Comparison of ENCODE assay signal across 17 cellular contexts in genomic region chr4:47386592-47387235, GRCh38.
DNase-seq lines count a peak whose midpoint lies in the region; ATAC-seq and TF ChIP-seq lines count a peak whose summit lies in the region.
"Had no signal": no experiment of that assay in that cellular context is flagged by ENCODE, and none has a peak within 500 bp of the region (broad histone marks: within the 10 kb centered on the region; RNA-seq: fewer than 3 reads in every experiment).

No MANE protein-coding gene starts in this region.

- H3K14ac ChIP-seq in IMR-90 (replicated peaks; ENCODE audit: low read depth, low read length): no peak overlapping the region

- no peak overlapping the region for H2AK9ac ChIP-seq in IMR-90 (replicated peaks; ENCODE audit: low read depth, low read length, poor library complexity)

- POLR2A ChIA-PET in IMR-90 (lab: Charles Lee; ENCODE audit: unreplicated experiment): no interaction called here
- POLR2A ChIA-PET in naive thymus-derived CD8-positive, alpha-beta T cell (lab: Charles Lee): no interaction called here
- POLR2A ChIA-PET in activated CD4-positive, alpha-beta T cell treated with anti-CD3 and anti-CD28 coated beads, Interleukin-2, amount 10 ng/mL, durations not matched to agents 7 days and 5 days (lab: Charles Lee): no interaction called here

- no peaks in the 10 kb centered on the region for H3K36me3 Mint-ChIP-seq in naive thymus-derived CD8-positive, alpha-beta T cell
- no peaks in the 10 kb centered on the region for H3K36me3 Mint-ChIP-seq in activated CD4-positive, alpha-beta T cell treated with anti-CD3 and anti-CD28 coated beads, Interleukin-2, amount 10 ng/mL, durations not matched to agents 7 days and 5 days (ENCODE audit: low read depth)
- H3K36me3 Mint-ChIP-seq: CD4-positive, alpha-beta memory T cell had no signal

- H4K20me1 ChIP-seq in IMR-90 (ENCODE audit: insufficient read depth, low read length): no peaks in the 10 kb centered on the region

- H3K4me3 ChIP-seq in IMR-90 (ENCODE audit: insufficient read depth, low read depth, low read length) (no peak overlapping the region), brain microvascular endothelial cell (ENCODE audit: low read depth, low read length) (no peak overlapping the region), MG63 (no peak overlapping the region)

- no peak overlapping the region for H2BK120ac ChIP-seq in IMR-90 (ENCODE audit: low read depth, low read length)

- intact Hi-C loops in IMR-90 (cut with micrococcal nuclease): loop anchor here (10.0 kb wide), 1 partner anchor 178 kb away; no protein-coding TSS in a partner anchor

- DNase-seq in IMR-90 (peak; percentile 18), SK-N-DZ (ENCODE audit: low spot score) (peak; percentile 25), brain microvascular endothelial cell (peak; percentile 5), myocyte (ENCODE audit: low read depth) (peak; percentile 7), MG63 (no peak), AG08396 (ENCODE audit: low spot score) (no peak)
- no peak for DNase-seq in naive thymus-derived CD8-positive, alpha-beta T cell
- DNase-seq in activated CD4-positive, alpha-beta T cell treated with anti-CD3 and anti-CD28 coated beads, Interleukin-2, amount 10 ng/mL, durations not matched to agents 7 days and 5 days: no peak
- DNase-seq: ACHN; CD4-positive, alpha-beta memory T cell; DMS153; DND-41; GF-D8 had no signal

- H3K27me3 ChIP-seq in IMR-90 (ENCODE audit: control insufficient read depth, insufficient read depth, low read length) (no peaks in the 10 kb centered on the region), brain microvascular endothelial cell (replicated peaks) (no peaks in the 10 kb centered on the region), MG63 (no peaks in the 10 kb centered on the region)

- BruUV-seq in IMR-90 (replicated peaks; lab: Mats Ljungman, UMichigan): no TSS peak

- H3K9me3 ChIP-seq in IMR-90 (ENCODE audit: control insufficient read depth, insufficient read depth, low read length): no peaks in the 10 kb centered on the region
- H3K9me3 ChIP-seq in MG63: no peaks in the 10 kb centered on the region

- H2BK20ac ChIP-seq in IMR-90 (ENCODE audit: low read depth, low read length): no peak overlapping the region

- no peak overlapping the region for H4K5ac ChIP-seq in IMR-90 (ENCODE audit: low read depth, low read length)

- H4K8ac ChIP-seq in IMR-90 (ENCODE audit: low read depth in 2 of 2, low read length in 2 of 2): no peak overlapping the region

- TF ChIP-seq POLR2A in IMR-90 (IDR thresholded peaks at IDR 0.05; ENCODE audit: low read depth, low read length): no peak

- no peak overlapping the region for H2BK5ac ChIP-seq in IMR-90 (ENCODE audit: low read depth, low read length, poor library complexity, severe bottlenecking)

- TF ChIP-seq CTCF in IMR-90 (conservative IDR thresholded peaks at IDR 0.05; ENCODE audit: low read depth, low read length) (no peak), brain microvascular endothelial cell (IDR thresholded peaks at IDR 0.05; ENCODE audit: low read depth, low read length, missing control alignments) (no peak)

- no peak overlapping the region for H2AK5ac ChIP-seq in IMR-90 (ENCODE audit: low read depth, low read length)

- ATAC-seq in IMR-90 (ENCODE audit: low read depth): no peak
- ATAC-seq in naive thymus-derived CD8-positive, alpha-beta T cell: no peak
- ATAC-seq: HCT116, HepG2 had no signal

- H3K4me2 ChIP-seq in IMR-90 (ENCODE audit: low read depth, low read length): no peak overlapping the region

- H2AFZ ChIP-seq in IMR-90 (replicated peaks; ENCODE audit: low read length, poor library complexity): no peak overlapping the region

- H3K56ac ChIP-seq in IMR-90 (ENCODE audit: extremely low read depth, insufficient read depth, low read length): no peak overlapping the region

- H3K9ac ChIP-seq in IMR-90 (ENCODE audit: low read depth, low read length): no peak overlapping the region

- no peak overlapping the region for H2BK15ac ChIP-seq in IMR-90 (ENCODE audit: low read depth, low read length)

- H3K36me3 ChIP-seq in IMR-90 (ENCODE audit: control insufficient read depth, insufficient read depth, low read length): no peaks in the 10 kb centered on the region
- no peaks in the 10 kb centered on the region for H3K36me3 ChIP-seq in brain microvascular endothelial cell (replicated peaks)
- no peaks in the 10 kb centered on the region for H3K36me3 ChIP-seq in MG63

- in situ Hi-C loops in IMR-90 (cut with MboI; ENCODE audit: low sequenced_read_pairs): loop anchor here (5.0 to 10.0 kb wide), 2 partner anchors 454 to 532 kb away; no protein-coding TSS in a partner anchor
- in situ Hi-C loops in brain microvascular endothelial cell (cut with HindIII; ENCODE audit: low pct_ligation_motif_present, low sequenced_read_pairs): no loop called here

- H3K4me3 Mint-ChIP-seq in naive thymus-derived CD8-positive, alpha-beta T cell: no peak overlapping the region
- no peak overlapping the region for H3K4me3 Mint-ChIP-seq in activated CD4-positive, alpha-beta T cell treated with anti-CD3 and anti-CD28 coated beads, Interleukin-2, amount 10 ng/mL, durations not matched to agents 7 days and 5 days
- H3K4me3 Mint-ChIP-seq: B cell; CD4-positive, alpha-beta memory T cell had no signal

- H3K4me1 Mint-ChIP-seq in naive thymus-derived CD8-positive, alpha-beta T cell: no peaks in the 10 kb centered on the region
- no peaks in the 10 kb centered on the region for H3K4me1 Mint-ChIP-seq in activated CD4-positive, alpha-beta T cell treated with anti-CD3 and anti-CD28 coated beads, Interleukin-2, amount 10 ng/mL, durations not matched to agents 7 days and 5 days
- H3K4me1 Mint-ChIP-seq: B cell; CD4-positive, alpha-beta memory T cell had no signal

- no peak overlapping the region for H3K18ac ChIP-seq in IMR-90 (ENCODE audit: low read depth, low read length)

- dilution Hi-C loops in IMR-90 (cut with HindIII; ENCODE audit: low sequenced_read_pairs, unreplicated experiment): no loop called here

- H3K9me3 Mint-ChIP-seq in naive thymus-derived CD8-positive, alpha-beta T cell: no peaks in the 10 kb centered on the region
- H3K9me3 Mint-ChIP-seq in activated CD4-positive, alpha-beta T cell treated with anti-CD3 and anti-CD28 coated beads, Interleukin-2, amount 10 ng/mL, durations not matched to agents 7 days and 5 days: no peaks in the 10 kb centered on the region
- H3K9me3 Mint-ChIP-seq: CD4-positive, alpha-beta memory T cell had no signal

- no peaks in the 10 kb centered on the region for H3K4me1 ChIP-seq in IMR-90 (ENCODE audit: control insufficient read depth, insufficient read depth, low read length)

- H4K91ac ChIP-seq in IMR-90 (ENCODE audit: insufficient read depth, low read depth, low read length): no peak overlapping the region

- no peak for TF ChIP-seq RAD21 in IMR-90 (IDR thresholded peaks at IDR 0.05; ENCODE audit: low read length)

- peak overlapping the region in 1 of 10 donors; percentile 14 for H3K27ac Mint-ChIP-seq in naive thymus-derived CD8-positive, alpha-beta T cell
- no peak overlapping the region for H3K27ac Mint-ChIP-seq in activated CD4-positive, alpha-beta T cell treated with anti-CD3 and anti-CD28 coated beads, Interleukin-2, amount 10 ng/mL, durations not matched to agents 7 days and 5 days
- H3K27ac Mint-ChIP-seq: B cell; CD4-positive, alpha-beta memory T cell had no signal

- no peaks in the 10 kb centered on the region for H3K9me1 ChIP-seq in IMR-90 (ENCODE audit: insufficient read depth, low read length)

- no peak overlapping the region for H3K4ac ChIP-seq in IMR-90 (ENCODE audit: low read depth, low read length)

- no CpG with 5 or more reads among the region's 2 CpGs for WGBS in IMR-90 (ENCODE audit: extremely low coverage in 2 of 2, insufficient read length in 1 of 2), 2 experiments

- H3K27me3 Mint-ChIP-seq in naive thymus-derived CD8-positive, alpha-beta T cell: peaks cover 4 to 31% (median 11%) of the 10 kb centered on the region in 5 donors
- H3K27me3 Mint-ChIP-seq in activated CD4-positive, alpha-beta T cell treated with anti-CD3 and anti-CD28 coated beads, Interleukin-2, amount 10 ng/mL, durations not matched to agents 7 days and 5 days: peaks cover 20% of the 10 kb centered on the region

- CTCF ChIA-PET in IMR-90 (lab: Yijun Ruan, JAX): interaction anchor here (0.6 kb wide), 1 partner anchor 7 kb away, joined by 3 read pairs; no protein-coding TSS in a partner anchor
- CTCF ChIA-PET in activated CD4-positive, alpha-beta T cell treated with anti-CD3 and anti-CD28 coated beads, Interleukin-2, amount 10 ng/mL, durations not matched to agents 7 days and 5 days (lab: Charles Lee): no interaction called here

- H3K27ac ChIP-seq in IMR-90 (ENCODE audit: insufficient read depth, low read length) (no peak overlapping the region), brain microvascular endothelial cell (no peak overlapping the region)
- H3K27ac ChIP-seq: C4-2B had no signal

- H3K79me1 ChIP-seq in IMR-90 (ENCODE audit: low read depth in 1 of 2, low read length in 2 of 2): no peaks in the 10 kb centered on the region

- H3K23ac ChIP-seq in IMR-90 (ENCODE audit: low read depth, low read length): no peak overlapping the region

TF ChIP-seq in IMR-90, 13 proteins besides CTCF, POLR2A, EP300 and RAD21:
- TF ChIP-seq FOS (IDR thresholded peaks at IDR 0.05; ENCODE audit: low read depth, low read length): no peak
- no peak for TF ChIP-seq RCOR1 (IDR thresholded peaks at IDR 0.05; ENCODE audit: insufficient replicate concordance, low read length)
- TF ChIP-seq MXI1 (IDR thresholded peaks at IDR 0.05; ENCODE audit: borderline replicate concordance, low read depth, low read length): no peak
- TF ChIP-seq RFX5 (IDR thresholded peaks at IDR 0.05; ENCODE audit: low read depth, low read length): no peak

Comparison
In these comparisons a context has a peak if more than half of its experiments do, and no peak if none do; other contexts are left out.
1. DNase-seq: peak in IMR-90 (single experiment), SK-N-DZ (single experiment), brain microvascular endothelial cell (single experiment) and myocyte (single experiment); none in MG63 (single experiment), naive thymus-derived CD8-positive, alpha-beta T cell (0 of 10), activated CD4-positive, alpha-beta T cell treated with anti-CD3 and anti-CD28 coated beads, Interleukin-2, amount 10 ng/mL, durations not matched to agents 7 days and 5 days (single experiment) and AG08396 (single experiment).